ENCODE assay signal across 1 cellular context in genomic region chr17:74840989-74841666, GRCh38.
TF ChIP-seq lines count a peak whose summit lies in the region.

No MANE protein-coding gene starts in this region.

TF ChIP-seq in K562, 482 proteins besides CTCF, POLR2A, EP300 and RAD21 (continues in another document):
- TF ChIP-seq MGA (IDR thresholded peaks at IDR 0.05) (no peak), ZNF41 (CRISPR knock-in tag; conservative IDR thresholded peaks at IDR 0.05) (no peak), ASH1L (IDR thresholded peaks at IDR 0.05; ENCODE audit: borderline replicate concordance, low read depth, partially characterized antibody) (no peak), RHOXF2B (CRISPR knock-in tag; conservative IDR thresholded peaks at IDR 0.05) (no peak), ZBTB17 (CRISPR knock-in tag; IDR thresholded peaks at IDR 0.05) (no peak), PHF21A (IDR thresholded peaks at IDR 0.05; ENCODE audit: borderline replicate concordance, low read depth) (no peak), SPI1 (IDR thresholded peaks at IDR 0.05; ENCODE audit: borderline replicate concordance, low read depth, low read length) (peak; percentile 49; the same call in 1 of the 2 replicates), STAT5B (CRISPR knock-in tag; IDR thresholded peaks at IDR 0.05) (no peak), POLR2H (tag; IDR thresholded peaks at IDR 0.05; ENCODE audit: low read depth) (no peak), TGIF2 (CRISPR knock-in tag; IDR thresholded peaks at IDR 0.05) (no peak), CHCHD3 (CRISPR knock-in tag; IDR thresholded peaks at IDR 0.05) (no peak), ZNF785 (CRISPR knock-in tag; IDR thresholded peaks at IDR 0.05) (no peak), ARNT (IDR thresholded peaks at IDR 0.05) (no peak), HMGN3 (IDR thresholded peaks at IDR 0.05; ENCODE audit: borderline replicate concordance, extremely low read depth, insufficient read length, low read depth, low read length) (no peak), TSC22D4 (tag; IDR thresholded peaks at IDR 0.05) (no peak), PHB2 (IDR thresholded peaks at IDR 0.05; ENCODE audit: low read depth) (no peak), TEAD4 (IDR thresholded peaks at IDR 0.05; ENCODE audit: low read length) (no peak), TEAD4 (CRISPR knock-in tag; IDR thresholded peaks at IDR 0.05; ENCODE audit: borderline replicate concordance) (no peak), MCM3 (IDR thresholded peaks at IDR 0.05) (no peak), PCBP2 (IDR thresholded peaks at IDR 0.05; ENCODE audit: low read depth, low read length, poor library complexity, severe bottlenecking) (no peak), ZNF561 (CRISPR knock-in tag; conservative IDR thresholded peaks at IDR 0.05) (no peak), BHLHE40 (IDR thresholded peaks at IDR 0.05; ENCODE audit: low read length) (0 out of 2 replicates have a peak, but pooled peaks have one; percentile 33)
- TF ChIP-seq, protein P1, sequence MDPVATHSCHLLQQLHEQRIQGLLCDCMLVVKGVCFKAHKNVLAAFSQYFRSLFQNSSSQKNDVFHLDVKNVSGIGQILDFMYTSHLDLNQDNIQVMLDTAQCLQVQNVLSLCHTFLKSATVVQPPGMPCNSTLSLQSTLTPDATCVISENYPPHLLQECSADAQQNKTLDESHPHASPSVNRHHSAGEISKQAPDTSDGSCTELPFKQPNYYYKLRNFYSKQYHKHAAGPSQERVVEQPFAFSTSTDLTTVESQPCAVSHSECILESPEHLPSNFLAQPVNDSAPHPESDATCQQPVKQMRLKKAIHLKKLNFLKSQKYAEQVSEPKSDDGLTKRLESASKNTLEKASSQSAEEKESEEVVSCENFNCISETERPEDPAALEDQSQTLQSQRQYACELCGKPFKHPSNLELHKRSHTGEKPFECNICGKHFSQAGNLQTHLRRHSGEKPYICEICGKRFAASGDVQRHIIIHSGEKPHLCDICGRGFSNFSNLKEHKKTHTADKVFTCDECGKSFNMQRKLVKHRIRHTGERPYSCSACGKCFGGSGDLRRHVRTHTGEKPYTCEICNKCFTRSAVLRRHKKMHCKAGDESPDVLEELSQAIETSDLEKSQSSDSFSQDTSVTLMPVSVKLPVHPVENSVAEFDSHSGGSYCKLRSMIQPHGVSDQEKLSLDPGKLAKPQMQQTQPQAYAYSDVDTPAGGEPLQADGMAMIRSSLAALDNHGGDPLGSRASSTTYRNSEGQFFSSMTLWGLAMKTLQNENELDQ (CRISPR knock-in tag; IDR thresholded peaks at IDR 0.05; ENCODE audit: borderline replicate concordance) = no peak
- TF ChIP-seq, protein P2, sequence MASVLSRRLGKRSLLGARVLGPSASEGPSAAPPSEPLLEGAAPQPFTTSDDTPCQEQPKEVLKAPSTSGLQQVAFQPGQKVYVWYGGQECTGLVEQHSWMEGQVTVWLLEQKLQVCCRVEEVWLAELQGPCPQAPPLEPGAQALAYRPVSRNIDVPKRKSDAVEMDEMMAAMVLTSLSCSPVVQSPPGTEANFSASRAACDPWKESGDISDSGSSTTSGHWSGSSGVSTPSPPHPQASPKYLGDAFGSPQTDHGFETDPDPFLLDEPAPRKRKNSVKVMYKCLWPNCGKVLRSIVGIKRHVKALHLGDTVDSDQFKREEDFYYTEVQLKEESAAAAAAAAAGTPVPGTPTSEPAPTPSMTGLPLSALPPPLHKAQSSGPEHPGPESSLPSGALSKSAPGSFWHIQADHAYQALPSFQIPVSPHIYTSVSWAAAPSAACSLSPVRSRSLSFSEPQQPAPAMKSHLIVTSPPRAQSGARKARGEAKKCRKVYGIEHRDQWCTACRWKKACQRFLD (CRISPR knock-in tag; IDR thresholded peaks at IDR 0.05) = no peak
- TF ChIP-seq, protein P3, sequence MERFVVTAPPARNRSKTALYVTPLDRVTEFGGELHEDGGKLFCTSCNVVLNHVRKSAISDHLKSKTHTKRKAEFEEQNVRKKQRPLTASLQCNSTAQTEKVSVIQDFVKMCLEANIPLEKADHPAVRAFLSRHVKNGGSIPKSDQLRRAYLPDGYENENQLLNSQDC (CRISPR knock-in tag; IDR thresholded peaks at IDR 0.05) = no peak
- TF ChIP-seq, protein P4, sequence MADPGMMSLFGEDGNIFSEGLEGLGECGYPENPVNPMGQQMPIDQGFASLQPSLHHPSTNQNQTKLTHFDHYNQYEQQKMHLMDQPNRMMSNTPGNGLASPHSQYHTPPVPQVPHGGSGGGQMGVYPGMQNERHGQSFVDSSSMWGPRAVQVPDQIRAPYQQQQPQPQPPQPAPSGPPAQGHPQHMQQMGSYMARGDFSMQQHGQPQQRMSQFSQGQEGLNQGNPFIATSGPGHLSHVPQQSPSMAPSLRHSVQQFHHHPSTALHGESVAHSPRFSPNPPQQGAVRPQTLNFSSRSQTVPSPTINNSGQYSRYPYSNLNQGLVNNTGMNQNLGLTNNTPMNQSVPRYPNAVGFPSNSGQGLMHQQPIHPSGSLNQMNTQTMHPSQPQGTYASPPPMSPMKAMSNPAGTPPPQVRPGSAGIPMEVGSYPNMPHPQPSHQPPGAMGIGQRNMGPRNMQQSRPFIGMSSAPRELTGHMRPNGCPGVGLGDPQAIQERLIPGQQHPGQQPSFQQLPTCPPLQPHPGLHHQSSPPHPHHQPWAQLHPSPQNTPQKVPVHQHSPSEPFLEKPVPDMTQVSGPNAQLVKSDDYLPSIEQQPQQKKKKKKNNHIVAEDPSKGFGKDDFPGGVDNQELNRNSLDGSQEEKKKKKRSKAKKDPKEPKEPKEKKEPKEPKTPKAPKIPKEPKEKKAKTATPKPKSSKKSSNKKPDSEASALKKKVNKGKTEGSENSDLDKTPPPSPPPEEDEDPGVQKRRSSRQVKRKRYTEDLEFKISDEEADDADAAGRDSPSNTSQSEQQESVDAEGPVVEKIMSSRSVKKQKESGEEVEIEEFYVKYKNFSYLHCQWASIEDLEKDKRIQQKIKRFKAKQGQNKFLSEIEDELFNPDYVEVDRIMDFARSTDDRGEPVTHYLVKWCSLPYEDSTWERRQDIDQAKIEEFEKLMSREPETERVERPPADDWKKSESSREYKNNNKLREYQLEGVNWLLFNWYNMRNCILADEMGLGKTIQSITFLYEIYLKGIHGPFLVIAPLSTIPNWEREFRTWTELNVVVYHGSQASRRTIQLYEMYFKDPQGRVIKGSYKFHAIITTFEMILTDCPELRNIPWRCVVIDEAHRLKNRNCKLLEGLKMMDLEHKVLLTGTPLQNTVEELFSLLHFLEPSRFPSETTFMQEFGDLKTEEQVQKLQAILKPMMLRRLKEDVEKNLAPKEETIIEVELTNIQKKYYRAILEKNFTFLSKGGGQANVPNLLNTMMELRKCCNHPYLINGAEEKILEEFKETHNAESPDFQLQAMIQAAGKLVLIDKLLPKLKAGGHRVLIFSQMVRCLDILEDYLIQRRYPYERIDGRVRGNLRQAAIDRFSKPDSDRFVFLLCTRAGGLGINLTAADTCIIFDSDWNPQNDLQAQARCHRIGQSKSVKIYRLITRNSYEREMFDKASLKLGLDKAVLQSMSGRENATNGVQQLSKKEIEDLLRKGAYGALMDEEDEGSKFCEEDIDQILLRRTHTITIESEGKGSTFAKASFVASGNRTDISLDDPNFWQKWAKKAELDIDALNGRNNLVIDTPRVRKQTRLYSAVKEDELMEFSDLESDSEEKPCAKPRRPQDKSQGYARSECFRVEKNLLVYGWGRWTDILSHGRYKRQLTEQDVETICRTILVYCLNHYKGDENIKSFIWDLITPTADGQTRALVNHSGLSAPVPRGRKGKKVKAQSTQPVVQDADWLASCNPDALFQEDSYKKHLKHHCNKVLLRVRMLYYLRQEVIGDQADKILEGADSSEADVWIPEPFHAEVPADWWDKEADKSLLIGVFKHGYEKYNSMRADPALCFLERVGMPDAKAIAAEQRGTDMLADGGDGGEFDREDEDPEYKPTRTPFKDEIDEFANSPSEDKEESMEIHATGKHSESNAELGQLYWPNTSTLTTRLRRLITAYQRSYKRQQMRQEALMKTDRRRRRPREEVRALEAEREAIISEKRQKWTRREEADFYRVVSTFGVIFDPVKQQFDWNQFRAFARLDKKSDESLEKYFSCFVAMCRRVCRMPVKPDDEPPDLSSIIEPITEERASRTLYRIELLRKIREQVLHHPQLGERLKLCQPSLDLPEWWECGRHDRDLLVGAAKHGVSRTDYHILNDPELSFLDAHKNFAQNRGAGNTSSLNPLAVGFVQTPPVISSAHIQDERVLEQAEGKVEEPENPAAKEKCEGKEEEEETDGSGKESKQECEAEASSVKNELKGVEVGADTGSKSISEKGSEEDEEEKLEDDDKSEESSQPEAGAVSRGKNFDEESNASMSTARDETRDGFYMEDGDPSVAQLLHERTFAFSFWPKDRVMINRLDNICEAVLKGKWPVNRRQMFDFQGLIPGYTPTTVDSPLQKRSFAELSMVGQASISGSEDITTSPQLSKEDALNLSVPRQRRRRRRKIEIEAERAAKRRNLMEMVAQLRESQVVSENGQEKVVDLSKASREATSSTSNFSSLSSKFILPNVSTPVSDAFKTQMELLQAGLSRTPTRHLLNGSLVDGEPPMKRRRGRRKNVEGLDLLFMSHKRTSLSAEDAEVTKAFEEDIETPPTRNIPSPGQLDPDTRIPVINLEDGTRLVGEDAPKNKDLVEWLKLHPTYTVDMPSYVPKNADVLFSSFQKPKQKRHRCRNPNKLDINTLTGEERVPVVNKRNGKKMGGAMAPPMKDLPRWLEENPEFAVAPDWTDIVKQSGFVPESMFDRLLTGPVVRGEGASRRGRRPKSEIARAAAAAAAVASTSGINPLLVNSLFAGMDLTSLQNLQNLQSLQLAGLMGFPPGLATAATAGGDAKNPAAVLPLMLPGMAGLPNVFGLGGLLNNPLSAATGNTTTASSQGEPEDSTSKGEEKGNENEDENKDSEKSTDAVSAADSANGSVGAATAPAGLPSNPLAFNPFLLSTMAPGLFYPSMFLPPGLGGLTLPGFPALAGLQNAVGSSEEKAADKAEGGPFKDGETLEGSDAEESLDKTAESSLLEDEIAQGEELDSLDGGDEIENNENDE (IDR thresholded peaks at IDR 0.05; ENCODE audit: low read depth, low read length) = no peak
- TF ChIP-seq, protein P5, sequence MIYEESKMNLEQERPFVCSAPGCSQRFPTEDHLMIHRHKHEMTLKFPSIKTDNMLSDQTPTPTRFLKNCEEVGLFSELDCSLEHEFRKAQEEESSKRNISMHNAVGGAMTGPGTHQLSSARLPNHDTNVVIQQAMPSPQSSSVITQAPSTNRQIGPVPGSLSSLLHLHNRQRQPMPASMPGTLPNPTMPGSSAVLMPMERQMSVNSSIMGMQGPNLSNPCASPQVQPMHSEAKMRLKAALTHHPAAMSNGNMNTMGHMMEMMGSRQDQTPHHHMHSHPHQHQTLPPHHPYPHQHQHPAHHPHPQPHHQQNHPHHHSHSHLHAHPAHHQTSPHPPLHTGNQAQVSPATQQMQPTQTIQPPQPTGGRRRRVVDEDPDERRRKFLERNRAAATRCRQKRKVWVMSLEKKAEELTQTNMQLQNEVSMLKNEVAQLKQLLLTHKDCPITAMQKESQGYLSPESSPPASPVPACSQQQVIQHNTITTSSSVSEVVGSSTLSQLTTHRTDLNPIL (CRISPR knock-in tag; IDR thresholded peaks at IDR 0.05) = no peak
